In the genomic region with DNA sequence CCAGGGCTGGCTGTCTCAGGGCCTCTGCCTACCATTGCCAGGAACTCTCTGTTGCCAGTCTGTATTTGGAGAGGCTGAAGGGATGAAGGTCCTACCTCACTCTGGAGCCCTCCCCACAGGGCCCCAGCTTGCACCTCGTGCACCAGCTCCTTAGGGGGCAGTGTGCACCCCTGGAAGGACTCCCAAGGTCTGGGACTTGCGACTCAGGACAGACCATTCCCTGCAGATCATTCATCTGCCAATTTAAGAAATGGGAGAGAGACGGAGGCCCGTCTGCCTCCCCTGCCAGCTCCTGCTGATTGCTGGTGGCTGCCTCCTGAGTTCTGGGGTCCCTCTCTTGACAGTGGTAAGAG, we compare ENCODE assay signal across 8 cellular contexts. TPM values are rescaled to one million over a fixed set of nuclear protein-coding genes. Genes with fewer than 3 reads are reported as not detected.
DNase-seq lines count a peak whose midpoint lies in the region; ATAC-seq and TF ChIP-seq lines count a peak whose summit lies in the region.

No MANE protein-coding gene starts in this region.

- no peaks in the 10 kb centered on the region for H3K9me2 ChIP-seq in GM23248 (ENCODE audit: insufficient read depth)

- H3K36me3 Mint-ChIP-seq in CD4-positive, CD25-positive, alpha-beta regulatory T cell = no peaks in the 10 kb centered on the region

- peaks cover 34% of the 10 kb centered on the region for H3F3A ChIP-seq in GM23248 (ENCODE audit: insufficient read depth)

- no peaks in the 10 kb centered on the region for H3K9me3 ChIP-seq in CD4-positive, CD25-positive, alpha-beta regulatory T cell (ENCODE audit: control insufficient read depth in 2 of 2, low read length in 2 of 2)
- no peaks in the 10 kb centered on the region for H3K9me3 ChIP-seq in GM23248 (ENCODE audit: low read depth)
- H3K9me3 ChIP-seq in SJSA1 (replicated peaks) = no peaks in the 10 kb centered on the region
- H3K9me3 ChIP-seq in tibial artery = no peaks in the 10 kb centered on the region

- H3K9ac ChIP-seq in GM23248 = peak overlapping the region; percentile 87

- H3K4me2 ChIP-seq in GM23248 (ENCODE audit: unreplicated experiment) = peak overlapping the region; percentile 64

- in situ Hi-C loops in GM23248 (cut with MboI) = no loop called here

- no peak for ATAC-seq in CD4-positive, CD25-positive, alpha-beta regulatory T cell (ENCODE audit: low read depth in 2 of 2)
- ATAC-seq in HG03196 (IDR thresholded peaks at IDR 0.05; ENCODE audit: unreplicated experiment) = no peak

- peak overlapping the region; percentile 100 for H3K27ac Mint-ChIP-seq in CD4-positive, CD25-positive, alpha-beta regulatory T cell

- H3K4me3 Mint-ChIP-seq in CD4-positive, CD25-positive, alpha-beta regulatory T cell = peak overlapping the region in 1 of 4 donors; percentile 83

- H3K27me3 Mint-ChIP-seq in CD4-positive, CD25-positive, alpha-beta regulatory T cell = no peaks in the 10 kb centered on the region

- TF ChIP-seq CTCF in tibial artery (IDR thresholded peaks at IDR 0.05) = peak; percentile 62 to 67

- H3K4me1 ChIP-seq in CD4-positive, CD25-positive, alpha-beta regulatory T cell (ENCODE audit: control insufficient read depth, insufficient read depth, low read length, poor library complexity, severe bottlenecking) = peaks cover 18% of the 10 kb centered on the region
- peaks cover 28% of the 10 kb centered on the region for H3K4me1 ChIP-seq in GM23248 (ENCODE audit: insufficient read depth)
- peaks cover 34% of the 10 kb centered on the region for H3K4me1 ChIP-seq in SJSA1 (replicated peaks)
- H3K4me1 ChIP-seq in tibial artery = peaks cover 0 to 68% (median 35%) of the 10 kb centered on the region in 4 donors

- H3K4me1 Mint-ChIP-seq in CD4-positive, CD25-positive, alpha-beta regulatory T cell = peaks cover 8 to 29% (median 10%) of the 10 kb centered on the region in 4 donors

- no peaks in the 10 kb centered on the region for H3K9me3 Mint-ChIP-seq in CD4-positive, CD25-positive, alpha-beta regulatory T cell

- intact Hi-C loops in tibial artery (cut with DNase I; ENCODE audit: low total_unique reads) = loop anchor here (5.0 kb wide), 2 partner anchors 36 to 49 kb away; a partner anchor contains a TSS

- no peaks in the 10 kb centered on the region for H3K27me3 ChIP-seq in CD4-positive, CD25-positive, alpha-beta regulatory T cell (ENCODE audit: control insufficient read depth, insufficient read depth, low read length)
- H3K27me3 ChIP-seq in GM23248 (replicated peaks; ENCODE audit: insufficient read depth) (no peaks in the 10 kb centered on the region), SJSA1 (replicated peaks) (no peaks in the 10 kb centered on the region), tibial artery (no peaks in the 10 kb centered on the region)

- peak overlapping the region; percentile 49 for H3K4me3 ChIP-seq in CD4-positive, CD25-positive, alpha-beta regulatory T cell (ENCODE audit: low read depth, low read length)
- H3K4me3 ChIP-seq in GM23248 (peak overlapping the region; percentile 31), SJSA1 (0 out of 2 replicates have a peak overlapping the region, but pooled peaks have one; percentile 0), tibial artery (peak overlapping the region; percentile 28 to 48)

- H3K27ac ChIP-seq in CD4-positive, CD25-positive, alpha-beta regulatory T cell (ENCODE audit: insufficient read depth, low read length, poor library complexity, severe bottlenecking) = peak overlapping the region; percentile 90
- peak overlapping the region; percentile 99 for H3K27ac ChIP-seq in GM23248
- H3K27ac ChIP-seq in SJSA1 = peak overlapping the region; percentile 84
- peak overlapping the region; percentile 95 to 100 for H3K27ac ChIP-seq in tibial artery

- H2AFZ ChIP-seq in GM23248 = no peak overlapping the region

- DNase-seq in CD4-positive, CD25-positive, alpha-beta regulatory T cell = no peak
- DNase-seq in GM23248 (peak; percentile 85), SJSA1 (ENCODE audit: low read depth in 1 of 2, low spot score in 2 of 2) (peak; percentile 77 to 87), dermis blood vessel endothelial cell (peak; percentile 91), lung microvascular endothelial cell (ENCODE audit: low read depth in 2 of 2) (peak; percentile 76 to 89), tibial artery (peak; percentile 84 to 96), T1000 (lab: John Stamatoyannopoulos, UW) (no peak)

- 7% methylated on average over 4 of the region's 4 CpGs for WGBS in GM23248 (ENCODE audit: low coverage in 1 of 2, low lambda C conversion rate in 2 of 2, missing lambda C conversion rate in 2 of 2), 2 experiments

- peaks cover 84% of the 10 kb centered on the region for H3K79me2 ChIP-seq in GM23248 (ENCODE audit: insufficient read depth)

- H3K36me3 ChIP-seq in CD4-positive, CD25-positive, alpha-beta regulatory T cell (ENCODE audit: control insufficient read depth, insufficient read depth, low read length) = no peaks in the 10 kb centered on the region
- H3K36me3 ChIP-seq in GM23248 (ENCODE audit: low read depth) = no peaks in the 10 kb centered on the region
- peaks cover under 1% of the 10 kb centered on the region; the same call in 1 of the 2 replicates for H3K36me3 ChIP-seq in SJSA1
- no peaks in the 10 kb centered on the region for H3K36me3 ChIP-seq in tibial artery

- no peaks in the 10 kb centered on the region for H4K20me1 ChIP-seq in GM23248 (ENCODE audit: insufficient read depth)

RNA-seq across cellular contexts. Expression of a gene that starts 27.5 kb away (rescaled TPM):
- 36,047 TPM for total RNA-seq in CD4-positive, CD25-positive, alpha-beta regulatory T cell
- polyA plus RNA-seq in CD4-positive, CD25-positive, alpha-beta regulatory T cell = 1,000 to 10,000 TPM; 2,329 to 3,603 (median 2,794) TPM
- total RNA-seq in GM23248 (2014; rRNA removed; shearing (Covaris generic)) = 2,638 and 3,272 TPM in 2 replicates
- polyA plus RNA-seq in GM23248 (2016; fragmentation: Nextera tagmentation; extraction: Ambion mirVana) = 7,376 and 13,207 TPM in 2 replicates
- 1,620 and 2,210 TPM in 2 replicates for total RNA-seq in SJSA1 (2014; rRNA removed; shearing (Covaris generic))
- total RNA-seq in dermis blood vessel endothelial cell = 2,930 and 8,332 TPM in 2 replicates
- 1,818 and 2,739 TPM in 2 replicates for total RNA-seq in lung microvascular endothelial cell

RNA-seq across cellular contexts. Expression of a gene that starts 48.8 kb away (rescaled TPM):
- total RNA-seq in CD4-positive, CD25-positive, alpha-beta regulatory T cell = 890 TPM
- 1 to 10 TPM; 1.4 to 3.1 (median 1.9) TPM for polyA plus RNA-seq in CD4-positive, CD25-positive, alpha-beta regulatory T cell
- 74.3 and 143 TPM in 2 replicates for total RNA-seq in GM23248 (2014; rRNA removed; shearing (Covaris generic))
- 36.2 and 50.7 TPM in 2 replicates for polyA plus RNA-seq in GM23248 (2016; fragmentation: Nextera tagmentation; extraction: Ambion mirVana)
- 6.9 and 12.1 TPM in 2 replicates for total RNA-seq in SJSA1 (2014; rRNA removed; shearing (Covaris generic))
- total RNA-seq in dermis blood vessel endothelial cell (50.4 and 189 TPM in 2 replicates), lung microvascular endothelial cell (26.4 and 94.2 TPM in 2 replicates)

RNA-seq across cellular contexts. Expression of a gene that starts 53.5 kb away (rescaled TPM):
- total RNA-seq in CD4-positive, CD25-positive, alpha-beta regulatory T cell = 59.0 TPM
- 10 to 100 TPM; 24.3 to 31.2 (median 29.0) TPM for polyA plus RNA-seq in CD4-positive, CD25-positive, alpha-beta regulatory T cell
- total RNA-seq in GM23248 (2014; rRNA removed; shearing (Covaris generic)) = 115 and 133 TPM in 2 replicates
- polyA plus RNA-seq in GM23248 (2016; fragmentation: Nextera tagmentation; extraction: Ambion mirVana) = 90.7 and 98.6 TPM in 2 replicates
- 103 and 130 TPM in 2 replicates for total RNA-seq in SJSA1 (2014; rRNA removed; shearing (Covaris generic))
- 67.4 and 71.3 TPM in 2 replicates for total RNA-seq in dermis blood vessel endothelial cell
- total RNA-seq in lung microvascular endothelial cell = 36.6 and 46.6 TPM in 2 replicates

Comparison
In these comparisons a context has a peak if more than half of its experiments do, and no peak if none do; other contexts are left out.
1. DNase-seq: peak in GM23248 (single experiment), SJSA1 (2 of 2), dermis blood vessel endothelial cell (single experiment), lung microvascular endothelial cell (2 of 2) and tibial artery (2 of 2); none in CD4-positive, CD25-positive, alpha-beta regulatory T cell (0 of 3) and T1000 (single experiment).
2. Peak in every context shown above with its lines, with median percentiles within 50 percentile points of each other: H3K27ac ChIP-seq and H3K4me3 ChIP-seq.